ENCODE assay signal across 9 cellular contexts in genomic region chr15:99961011-99961441, GRCh38.
DNase-seq lines count a peak whose midpoint lies in the region; ATAC-seq and TF ChIP-seq lines count a peak whose summit lies in the region.
"Had no signal": no experiment of that assay in that cellular context is flagged by ENCODE, and none has a peak within 500 bp of the region (broad histone marks: within the 10 kb centered on the region; RNA-seq: fewer than 3 reads in every experiment).

No MANE protein-coding gene starts in this region.

- ATAC-seq in heart right ventricle: peak; percentile 40 to 81 (median 66)
- ATAC-seq in HG03280 (IDR thresholded peaks at IDR 0.05; ENCODE audit: unreplicated experiment): no peak

- 33 to 34% methylated on average over 12 of the region's 12 CpGs for WGBS in heart right ventricle, 2 donors

- TF ChIP-seq CTCF in heart right ventricle (IDR thresholded peaks at IDR 0.05): peak in 7 of 9 donors; percentile 40 to 64 (median 56)

- H3K36me3 Mint-ChIP-seq in activated CD4-positive, alpha-beta T cell treated with anti-CD3 and anti-CD28 coated beads, Interleukin-2, amount 10 ng/mL, durations not matched to agents 7 days and 5 days (ENCODE audit: low read depth): no peaks in the 10 kb centered on the region
- H3K36me3 Mint-ChIP-seq in activated CD4-positive, alpha-beta memory T cell treated with anti-CD3 and anti-CD28 coated beads, Interleukin-2, amount 10 ng/mL, durations not matched to agents 7 days and 5 days (ENCODE audit: low read depth): no peaks in the 10 kb centered on the region
- H3K36me3 Mint-ChIP-seq: immature natural killer cell had no signal

- CTCF ChIA-PET in activated CD4-positive, alpha-beta T cell treated with anti-CD3 and anti-CD28 coated beads, Interleukin-2, amount 10 ng/mL, durations not matched to agents 7 days and 5 days (lab: Charles Lee): interaction anchor here (1.0 kb wide), 1 partner anchor 11 kb away, joined by 3 read pairs; no protein-coding TSS in a partner anchor
- CTCF ChIA-PET in activated CD4-positive, alpha-beta memory T cell treated with anti-CD3 and anti-CD28 coated beads, Interleukin-2, amount 10 ng/mL, durations not matched to agents 7 days and 5 days (lab: Charles Lee): interaction anchor here (1.1 kb wide), 1 partner anchor 377 kb away, joined by 4 read pairs; no protein-coding TSS in a partner anchor

- H3K27ac Mint-ChIP-seq in activated CD4-positive, alpha-beta T cell treated with anti-CD3 and anti-CD28 coated beads, Interleukin-2, amount 10 ng/mL, durations not matched to agents 7 days and 5 days: no peak overlapping the region
- H3K27ac Mint-ChIP-seq in activated CD4-positive, alpha-beta memory T cell treated with anti-CD3 and anti-CD28 coated beads, Interleukin-2, amount 10 ng/mL, durations not matched to agents 7 days and 5 days: no peak overlapping the region
- H3K27ac Mint-ChIP-seq: immature natural killer cell had no signal

- H3K27ac ChIP-seq in heart right ventricle: no peak overlapping the region

- intact Hi-C loops in heart right ventricle (cut with DNase I): loop anchor here (5.0 to 10.0 kb wide), 6 partner anchors 154 to 374 kb away; no protein-coding TSS in a partner anchor

- peaks cover 9% of the 10 kb centered on the region for H3K4me1 Mint-ChIP-seq in activated CD4-positive, alpha-beta T cell treated with anti-CD3 and anti-CD28 coated beads, Interleukin-2, amount 10 ng/mL, durations not matched to agents 7 days and 5 days
- H3K4me1 Mint-ChIP-seq in activated CD4-positive, alpha-beta memory T cell treated with anti-CD3 and anti-CD28 coated beads, Interleukin-2, amount 10 ng/mL, durations not matched to agents 7 days and 5 days: no peaks in the 10 kb centered on the region
- H3K4me1 Mint-ChIP-seq: immature natural killer cell had no signal

- H3K9me3 ChIP-seq in heart right ventricle: no peaks in the 10 kb centered on the region

- no peak overlapping the region for H3K4me3 Mint-ChIP-seq in activated CD4-positive, alpha-beta T cell treated with anti-CD3 and anti-CD28 coated beads, Interleukin-2, amount 10 ng/mL, durations not matched to agents 7 days and 5 days
- no peak overlapping the region for H3K4me3 Mint-ChIP-seq in activated CD4-positive, alpha-beta memory T cell treated with anti-CD3 and anti-CD28 coated beads, Interleukin-2, amount 10 ng/mL, durations not matched to agents 7 days and 5 days
- H3K4me3 Mint-ChIP-seq: immature natural killer cell had no signal

- H3K4me1 ChIP-seq in heart right ventricle: no peaks in the 10 kb centered on the region

- peak; percentile 11 for DNase-seq in activated CD4-positive, alpha-beta T cell treated with anti-CD3 and anti-CD28 coated beads, Interleukin-2, amount 10 ng/mL, durations not matched to agents 7 days and 5 days
- no peak for DNase-seq in activated CD4-positive, alpha-beta T cell treated with anti-CD3 and anti-CD28 coated beads, Interleukin-2, amount 50 U/mL, for 1 hour
- peak; percentile 15 for DNase-seq in activated CD4-positive, alpha-beta memory T cell treated with anti-CD3 and anti-CD28 coated beads, Interleukin-2, amount 10 ng/mL, durations not matched to agents 7 days and 5 days
- peak in 1 of 2 donors; percentile 22 for DNase-seq in heart right ventricle
- peak; percentile 43 for DNase-seq in stimulated activated CD4-positive, alpha-beta T cell treated with anti-CD3 and anti-CD28 coated beads, Interleukin-1b, Interleukin-23, amount 100 ng/mL, for 48 hours
- DNase-seq in NCI-H446 treated with DMSO at 0.1 percent for 48 hours (lab: John Stamatoyannopoulos, UW): no peak
- no peak for DNase-seq in HK-2 (ENCODE audit: unreplicated experiment)
- DNase-seq: immature natural killer cell had no signal

- no peak overlapping the region for H3K4me3 ChIP-seq in heart right ventricle

- POLR2A ChIA-PET in activated CD4-positive, alpha-beta T cell treated with anti-CD3 and anti-CD28 coated beads, Interleukin-2, amount 10 ng/mL, durations not matched to agents 7 days and 5 days (lab: Charles Lee): no interaction called here
- POLR2A ChIA-PET in activated CD4-positive, alpha-beta memory T cell treated with anti-CD3 and anti-CD28 coated beads, Interleukin-2, amount 10 ng/mL, durations not matched to agents 7 days and 5 days (lab: Charles Lee): interaction anchor here (0.6 kb wide), 1 partner anchor 612 kb away, joined by 8 read pairs; no protein-coding TSS in a partner anchor

- H3K36me3 ChIP-seq in heart right ventricle: no peaks in the 10 kb centered on the region

- peaks cover 0 to 20% (median 4%) of the 10 kb centered on the region in 7 donors for H3K27me3 ChIP-seq in heart right ventricle

- no peaks in the 10 kb centered on the region for H3K9me3 Mint-ChIP-seq in activated CD4-positive, alpha-beta T cell treated with anti-CD3 and anti-CD28 coated beads, Interleukin-2, amount 10 ng/mL, durations not matched to agents 7 days and 5 days
- H3K9me3 Mint-ChIP-seq in activated CD4-positive, alpha-beta memory T cell treated with anti-CD3 and anti-CD28 coated beads, Interleukin-2, amount 10 ng/mL, durations not matched to agents 7 days and 5 days: no peaks in the 10 kb centered on the region

- peaks cover 3% of the 10 kb centered on the region for H3K27me3 Mint-ChIP-seq in activated CD4-positive, alpha-beta T cell treated with anti-CD3 and anti-CD28 coated beads, Interleukin-2, amount 10 ng/mL, durations not matched to agents 7 days and 5 days
- peaks cover 11% of the 10 kb centered on the region for H3K27me3 Mint-ChIP-seq in activated CD4-positive, alpha-beta memory T cell treated with anti-CD3 and anti-CD28 coated beads, Interleukin-2, amount 10 ng/mL, durations not matched to agents 7 days and 5 days

Comparison
In these comparisons a context has a peak if more than half of its experiments do, and no peak if none do; other contexts are left out.
1. DNase-seq: peak in activated CD4-positive, alpha-beta T cell treated with anti-CD3 and anti-CD28 coated beads, Interleukin-2, amount 10 ng/mL, durations not matched to agents 7 days and 5 days (single experiment), activated CD4-positive, alpha-beta memory T cell treated with anti-CD3 and anti-CD28 coated beads, Interleukin-2, amount 10 ng/mL, durations not matched to agents 7 days and 5 days (single experiment) and stimulated activated CD4-positive, alpha-beta T cell treated with anti-CD3 and anti-CD28 coated beads, Interleukin-1b, Interleukin-23, amount 100 ng/mL, for 48 hours (single experiment); none in activated CD4-positive, alpha-beta T cell treated with anti-CD3 and anti-CD28 coated beads, Interleukin-2, amount 50 U/mL, for 1 hour (single experiment), NCI-H446 treated with DMSO at 0.1 percent for 48 hours (single experiment) and HK-2 (single experiment).